30 cellular contexts compared by ENCODE assay signal in the genomic region with DNA sequence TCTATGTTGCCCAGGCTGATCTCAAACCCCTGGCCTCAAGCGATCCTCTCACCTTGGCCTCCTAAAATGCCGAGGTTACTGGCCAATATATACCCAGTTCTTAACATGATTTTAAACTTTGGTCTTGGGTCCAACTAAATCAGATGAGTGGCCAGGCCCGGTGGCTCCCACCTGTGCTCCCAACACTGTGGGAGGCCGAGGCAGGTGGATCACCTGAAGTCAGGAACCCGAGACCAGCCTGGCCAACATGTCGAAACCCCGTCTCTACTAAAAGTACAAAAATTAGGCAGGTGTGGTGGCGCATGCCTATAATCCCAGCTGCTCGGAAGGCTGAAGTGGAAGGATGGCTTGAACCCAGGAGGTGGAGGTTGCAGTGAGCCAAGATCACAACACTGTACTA.
"Had no signal": no experiment of that assay in that cellular context is flagged by ENCODE, and none has a peak within 500 bp of the region (broad histone marks: within the 10 kb centered on the region; RNA-seq: fewer than 3 reads in every experiment).

No MANE protein-coding gene starts in this region.

- H3K27me3 ChIP-seq: adrenal gland, body of pancreas, SJCRH30 had no signal

- H3K9me3 ChIP-seq: adrenal gland, body of pancreas, SJCRH30 had no signal

- H3K9me3 Mint-ChIP-seq: activated naive CD8-positive, alpha-beta T cell treated with anti-CD3 and anti-CD28 coated beads, Interleukin-2, amount 10 ng/mL, durations not matched to agents 7 days and 5 days; activated T-cell treated with anti-CD3 and anti-CD28 coated beads, Interleukin-2, amount 50 U/mL, for 4 hours had no signal

- H3K4me3 ChIP-seq: adrenal gland, body of pancreas, SJCRH30, SK-N-MC had no signal

- H3K36me3 ChIP-seq: adrenal gland, SJCRH30, WERI-Rb-1 had no signal

- ATAC-seq: activated CD8-positive, alpha-beta T cell treated with anti-CD3 and anti-CD28 coated beads, Interleukin-2, amount 10 ng/mL, durations not matched to agents 7 days and 5 days; activated T-cell treated with anti-CD3 and anti-CD28 coated beads, Interleukin-2, amount 50 U/mL, for 4 hours; body of pancreas; Panc1 had no signal

- DNase-seq: activated CD4-positive, alpha-beta T cell treated with anti-CD3 and anti-CD28 coated beads for 1 hour; activated CD4-positive, alpha-beta T cell treated with anti-CD3 and anti-CD28 coated beads for 48 hours; activated CD4-positive, CD25-positive, alpha-beta regulatory T cell; activated CD8-positive, alpha-beta T cell treated with anti-CD3 and anti-CD28 coated beads, Interleukin-2, amount 10 ng/mL, durations not matched to agents 7 days and 5 days; activated gamma-delta T cell; activated naive CD4-positive, alpha-beta T cell treated with anti-CD3 and anti-CD28 coated beads, Interleukin-2, amount 50 U/mL, for 16 hours; activated naive CD8-positive, alpha-beta T cell treated with anti-CD3 and anti-CD28 coated beads, Interleukin-2, amount 10 ng/mL, durations not matched to agents 7 days and 5 days; activated T-cell treated with anti-CD3 and anti-CD28 coated beads, Interleukin-2, amount 50 U/mL, for 4 hours; caudate nucleus; cerebellar nuclear complex; KBM-7; NCI-H1092 treated with DMSO at 0.1 percent for 48 hours; NCI-H1417; NCI-H146; NCI-H187; NCI-H2029 treated with DMSO at 0.1 percent for 48 hours; NCI-H2107; NCI-H2171; NCI-H510A; NCI-H526; NCI-H748 treated with DMSO at 0.1 percent for 48 hours; SHP77; SJCRH30; T1000 had no signal

- H3K4me3 Mint-ChIP-seq: activated CD8-positive, alpha-beta T cell treated with anti-CD3 and anti-CD28 coated beads, Interleukin-2, amount 10 ng/mL, durations not matched to agents 7 days and 5 days; activated naive CD8-positive, alpha-beta T cell treated with anti-CD3 and anti-CD28 coated beads, Interleukin-2, amount 10 ng/mL, durations not matched to agents 7 days and 5 days; activated T-cell treated with anti-CD3 and anti-CD28 coated beads, Interleukin-2, amount 50 U/mL, for 4 hours; IgD-negative memory B cell had no signal

- H3K27ac ChIP-seq: adrenal gland, body of pancreas, SJCRH30, SK-N-MC, WERI-Rb-1 had no signal

- H3K27ac Mint-ChIP-seq: activated CD8-positive, alpha-beta T cell treated with anti-CD3 and anti-CD28 coated beads, Interleukin-2, amount 10 ng/mL, durations not matched to agents 7 days and 5 days; activated naive CD8-positive, alpha-beta T cell treated with anti-CD3 and anti-CD28 coated beads, Interleukin-2, amount 10 ng/mL, durations not matched to agents 7 days and 5 days had no signal
